Comparison of ENCODE assay signal across 8 cellular contexts in the genomic region with DNA sequence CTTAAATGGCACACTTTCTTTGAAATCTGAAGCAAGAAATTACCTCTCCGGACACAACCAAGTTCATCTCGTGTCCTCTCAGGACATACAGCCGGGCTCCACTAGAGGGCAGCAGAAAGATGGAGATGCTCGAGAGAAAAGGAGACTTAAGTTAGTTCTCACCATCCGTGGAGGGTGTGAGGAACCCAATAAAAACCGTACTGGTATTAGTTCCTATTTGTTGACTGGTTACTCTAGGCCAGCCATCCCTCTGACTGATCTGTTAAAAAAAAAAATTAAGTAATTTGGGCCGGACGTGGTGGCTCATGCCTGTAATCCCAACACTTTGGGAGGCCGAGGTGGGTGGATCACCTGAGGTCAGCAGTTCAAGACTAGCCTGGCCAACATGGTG. TPM values are rescaled to one million over a fixed set of nuclear protein-coding genes. Genes with fewer than 3 reads are reported as not detected.
DNase-seq lines count a peak whose midpoint lies in the region; ATAC-seq and TF ChIP-seq lines count a peak whose summit lies in the region.

No MANE protein-coding gene starts in this region.

- H3K4me3 Mint-ChIP-seq in CD4-positive, alpha-beta T cell, result peak overlapping the region; percentile 86
- H3K4me3 Mint-ChIP-seq in HFFc6 (peak overlapping the region; percentile 84; the same call in 1 of the 2 replicates), chondrocyte (ENCODE audit: unreplicated experiment) (no peak overlapping the region)
- H3K4me3 Mint-ChIP-seq in activated CD4-positive, alpha-beta T cell treated with anti-CD3 and anti-CD28 coated beads for 36 hours, result peak overlapping the region; percentile 76

- peak; percentile 91 for TF ChIP-seq CTCF in CD4-positive, alpha-beta T cell (IDR thresholded peaks at IDR 0.05)
- TF ChIP-seq CTCF in HFFc6 (IDR thresholded peaks at IDR 0.05) (peak; percentile 92), chondrocyte (IDR thresholded peaks at IDR 0.05) (peak; percentile 88)

- peaks cover 8% of the 10 kb centered on the region for H3K27me3 Mint-ChIP-seq in CD4-positive, alpha-beta T cell
- H3K27me3 Mint-ChIP-seq in HFFc6 (ENCODE audit: insufficient read depth) (peaks cover 16% of the 10 kb centered on the region), chondrocyte (ENCODE audit: low read depth) (peaks cover 12% of the 10 kb centered on the region)
- H3K27me3 Mint-ChIP-seq in activated CD4-positive, alpha-beta T cell treated with anti-CD3 and anti-CD28 coated beads for 36 hours, result peaks cover 2% of the 10 kb centered on the region

- H3K9me3 ChIP-seq in CD4-positive, alpha-beta T cell (ENCODE audit: control insufficient read depth, low read length), result no peaks in the 10 kb centered on the region

- CTCF ChIA-PET in CD4-positive, alpha-beta T cell (lab: Charles Lee), result interaction anchor here (0.7 to 1.7 kb wide), 5 partner anchors 10 to 246 kb away, joined by 3 to 9 read pairs (median 7); no protein-coding TSS in a partner anchor
- CTCF ChIA-PET in activated CD4-positive, alpha-beta T cell treated with anti-CD3 and anti-CD28 coated beads for 36 hours (lab: Charles Lee), result interaction anchor here (0.6 to 6.0 kb wide), 26 partner anchors 9 to 643 kb away, joined by 3 to 137 read pairs (median 4); a partner anchor contains a TSS

- peak; percentile 12 for ATAC-seq in CD4-positive, alpha-beta T cell (ENCODE audit: poor library complexity)
- ATAC-seq in activated CD4-positive, alpha-beta T cell treated with anti-CD3 and anti-CD28 coated beads for 36 hours, result peak; percentile 17
- no peak for ATAC-seq in HG03025 (IDR thresholded peaks at IDR 0.05; ENCODE audit: low FRiP score, unreplicated experiment)

- H3K36me3 Mint-ChIP-seq in CD4-positive, alpha-beta T cell (ENCODE audit: low read depth), result no peaks in the 10 kb centered on the region
- no peaks in the 10 kb centered on the region for H3K36me3 Mint-ChIP-seq in HFFc6 (ENCODE audit: low read depth)
- no peaks in the 10 kb centered on the region for H3K36me3 Mint-ChIP-seq in activated CD4-positive, alpha-beta T cell treated with anti-CD3 and anti-CD28 coated beads for 36 hours (ENCODE audit: low read depth)
- no peaks in the 10 kb centered on the region for H3K36me3 Mint-ChIP-seq in chondrocyte (ENCODE audit: low read depth)

- no peak overlapping the region for H3K27ac ChIP-seq in CD4-positive, alpha-beta T cell (ENCODE audit: low read depth, low read length)

- no peaks in the 10 kb centered on the region for H3K9me3 Mint-ChIP-seq in CD4-positive, alpha-beta T cell
- H3K9me3 Mint-ChIP-seq in HFFc6, result no peaks in the 10 kb centered on the region
- no peaks in the 10 kb centered on the region for H3K9me3 Mint-ChIP-seq in activated CD4-positive, alpha-beta T cell treated with anti-CD3 and anti-CD28 coated beads for 36 hours (ENCODE audit: low read depth)
- no peaks in the 10 kb centered on the region for H3K9me3 Mint-ChIP-seq in chondrocyte (ENCODE audit: low read depth)

- peak overlapping the region; percentile 8 for H3K27ac Mint-ChIP-seq in CD4-positive, alpha-beta T cell
- H3K27ac Mint-ChIP-seq in HFFc6 (no peak overlapping the region), chondrocyte (ENCODE audit: unreplicated experiment) (no peak overlapping the region)
- no peak overlapping the region for H3K27ac Mint-ChIP-seq in activated CD4-positive, alpha-beta T cell treated with anti-CD3 and anti-CD28 coated beads for 36 hours

- intact Hi-C loops in CD4-positive, alpha-beta T cell (cut with DNase I, micrococcal nuclease), result loop anchor here in 1 of 2 experiments (2.0 to 10.0 kb wide), 2 partner anchors 256 to 580 kb away; a partner anchor contains a TSS
- intact Hi-C loops in activated CD4-positive, alpha-beta T cell treated with anti-CD3 and anti-CD28 coated beads for 36 hours (cut with DNase I, micrococcal nuclease), result loop anchor here (1.0 to 2.0 kb wide), 5 partner anchors 63 to 826 kb away; a partner anchor contains a TSS

- no peaks in the 10 kb centered on the region for H3K27me3 ChIP-seq in CD4-positive, alpha-beta T cell (ENCODE audit: control insufficient read depth, insufficient read depth, low read length)

- POLR2A ChIA-PET in CD4-positive, alpha-beta T cell (lab: Charles Lee), result interaction anchor here (0.6 kb wide), 1 partner anchor 360 kb away, joined by 4 read pairs; no protein-coding TSS in a partner anchor
- POLR2A ChIA-PET in activated CD4-positive, alpha-beta T cell treated with anti-CD3 and anti-CD28 coated beads for 36 hours (lab: Charles Lee), result no interaction called here

- peaks cover 12% of the 10 kb centered on the region for H3K4me1 Mint-ChIP-seq in CD4-positive, alpha-beta T cell (ENCODE audit: low read depth)
- peaks cover 25% of the 10 kb centered on the region for H3K4me1 Mint-ChIP-seq in HFFc6 (ENCODE audit: low read depth)
- H3K4me1 Mint-ChIP-seq in activated CD4-positive, alpha-beta T cell treated with anti-CD3 and anti-CD28 coated beads for 36 hours, result peaks cover 41% of the 10 kb centered on the region
- H3K4me1 Mint-ChIP-seq in chondrocyte (ENCODE audit: low read depth), result peaks cover 13% of the 10 kb centered on the region

- peak; percentile 72 to 82 (median 75) for DNase-seq in CD4-positive, alpha-beta T cell
- DNase-seq in HFFc6 (peak; percentile 74), NCI-H524 treated with DMSO at 0.1 percent for 48 hours (lab: John Stamatoyannopoulos, UW) (peak; percentile 30), chondrocyte (ENCODE audit: low spot score) (no peak), left kidney (ENCODE audit: low read depth, low spot score) (peak; percentile 93)
- peak; percentile 93 for DNase-seq in activated CD4-positive, alpha-beta T cell treated with anti-CD3 and anti-CD28 coated beads for 36 hours
- DNase-seq in stimulated activated CD4-positive, alpha-beta T cell treated with anti-CD3 and anti-CD28 coated beads, TNF-alpha, amount 100 ng/mL, for 1 hour (ENCODE audit: low read depth in 3 of 3, low spot score in 1 of 3), result peak; percentile 56 to 76 (median 61)

RNA-seq across cellular contexts. Expression of a gene that starts 7.9 kb away (rescaled TPM):
- not detected for total RNA-seq in CD4-positive, alpha-beta T cell
- under 1 TPM in 4 of 6 experiments, not detected in 2; 0.12 to 0.17 (median 0.14) TPM for total RNA-seq in HFFc6 (2021; fragmentation: NEBNext Ultra II Directional; extraction: Animal tissue kit (Norgen Biotek cat#: 25700))
- total RNA-seq in activated CD4-positive, alpha-beta T cell treated with anti-CD3 and anti-CD28 coated beads for 36 hours, result not detected
- total RNA-seq in chondrocyte, result 0.32 to 0.54 TPM in 2 of 3 replicates, not detected in the other

RNA-seq across cellular contexts. Expression of a gene that starts 58.5 kb away (rescaled TPM):
- total RNA-seq in CD4-positive, alpha-beta T cell, result 1 to 10 TPM; 2.3 to 2.7 TPM
- 100 to 1,000 TPM; 115 to 196 (median 129) TPM for total RNA-seq in HFFc6 (2021; fragmentation: NEBNext Ultra II Directional; extraction: Animal tissue kit (Norgen Biotek cat#: 25700))
- total RNA-seq in activated CD4-positive, alpha-beta T cell treated with anti-CD3 and anti-CD28 coated beads for 36 hours, result 10 to 100 TPM; 57.3 to 57.7 TPM
- 1.1 to 3.3 TPM (median 2.3 TPM) in 3 replicates for total RNA-seq in chondrocyte

Comparison
In these comparisons a context has a peak if more than half of its experiments do, and no peak if none do; other contexts are left out.
1. RNA of a gene that starts 58.5 kb away (total RNA-seq): 115 to 196 TPM in HFFc6 and 57.3 to 57.7 TPM in activated CD4-positive, alpha-beta T cell treated with anti-CD3 and anti-CD28 coated beads for 36 hours; 2.3 to 2.7 TPM in CD4-positive, alpha-beta T cell and 1.1 to 3.3 TPM in chondrocyte; every median in the first group is over 10 times any median in the second.
2. Peak in every context shown above with its lines, with median percentiles within 50 percentile points of each other: CTCF ChIP-seq.